ENCODE assay signal across 1 cellular context in the genomic region with DNA sequence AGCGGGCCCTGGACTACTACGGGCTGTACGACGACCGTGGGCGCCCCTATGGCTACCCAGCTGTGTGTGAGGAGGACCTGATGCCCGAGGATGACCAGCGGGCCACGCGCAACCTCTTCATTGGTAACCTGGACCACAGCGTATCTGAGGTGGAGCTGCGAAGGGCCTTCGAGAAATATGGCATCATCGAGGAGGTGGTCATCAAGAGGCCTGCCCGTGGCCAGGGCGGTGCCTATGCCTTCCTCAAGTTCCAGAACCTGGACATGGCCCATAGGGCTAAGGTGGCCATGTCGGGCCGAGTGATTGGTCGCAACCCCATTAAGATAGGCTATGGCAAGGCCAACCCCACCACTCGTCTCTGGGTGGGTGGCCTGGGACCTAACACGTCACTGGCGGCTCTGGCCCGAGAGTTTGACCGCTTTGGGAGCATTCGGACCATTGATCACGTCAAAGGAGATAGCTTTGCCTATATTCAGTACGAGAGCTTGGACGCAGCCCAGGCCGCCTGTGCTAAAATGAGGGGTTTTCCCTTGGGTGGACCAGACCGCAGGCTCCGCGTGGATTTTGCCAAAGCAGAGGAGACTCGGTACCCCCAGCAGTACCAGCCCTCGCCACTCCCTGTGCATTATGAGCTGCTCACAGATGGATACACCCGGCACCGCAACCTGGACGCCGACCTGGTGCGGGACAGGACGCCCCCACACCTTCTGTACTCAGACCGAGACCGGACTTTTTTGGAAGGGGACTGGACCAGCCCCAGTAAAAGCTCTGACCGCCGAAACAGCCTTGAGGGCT.
TF ChIP-seq lines count a peak whose summit lies in the region.

No MANE protein-coding gene starts in this region.

TF ChIP-seq in HCT116, 20 proteins besides CTCF, POLR2A, EP300 and RAD21 (continued from another document):
- TF ChIP-seq, protein P1, sequence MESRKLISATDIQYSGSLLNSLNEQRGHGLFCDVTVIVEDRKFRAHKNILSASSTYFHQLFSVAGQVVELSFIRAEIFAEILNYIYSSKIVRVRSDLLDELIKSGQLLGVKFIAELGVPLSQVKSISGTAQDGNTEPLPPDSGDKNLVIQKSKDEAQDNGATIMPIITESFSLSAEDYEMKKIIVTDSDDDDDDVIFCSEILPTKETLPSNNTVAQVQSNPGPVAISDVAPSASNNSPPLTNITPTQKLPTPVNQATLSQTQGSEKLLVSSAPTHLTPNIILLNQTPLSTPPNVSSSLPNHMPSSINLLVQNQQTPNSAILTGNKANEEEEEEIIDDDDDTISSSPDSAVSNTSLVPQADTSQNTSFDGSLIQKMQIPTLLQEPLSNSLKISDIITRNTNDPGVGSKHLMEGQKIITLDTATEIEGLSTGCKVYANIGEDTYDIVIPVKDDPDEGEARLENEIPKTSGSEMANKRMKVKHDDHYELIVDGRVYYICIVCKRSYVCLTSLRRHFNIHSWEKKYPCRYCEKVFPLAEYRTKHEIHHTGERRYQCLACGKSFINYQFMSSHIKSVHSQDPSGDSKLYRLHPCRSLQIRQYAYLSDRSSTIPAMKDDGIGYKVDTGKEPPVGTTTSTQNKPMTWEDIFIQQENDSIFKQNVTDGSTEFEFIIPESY (IDR thresholded peaks at IDR 0.05; ENCODE audit: extremely low read depth, insufficient replicate concordance, low read length) = no peak
